In the genomic region with DNA sequence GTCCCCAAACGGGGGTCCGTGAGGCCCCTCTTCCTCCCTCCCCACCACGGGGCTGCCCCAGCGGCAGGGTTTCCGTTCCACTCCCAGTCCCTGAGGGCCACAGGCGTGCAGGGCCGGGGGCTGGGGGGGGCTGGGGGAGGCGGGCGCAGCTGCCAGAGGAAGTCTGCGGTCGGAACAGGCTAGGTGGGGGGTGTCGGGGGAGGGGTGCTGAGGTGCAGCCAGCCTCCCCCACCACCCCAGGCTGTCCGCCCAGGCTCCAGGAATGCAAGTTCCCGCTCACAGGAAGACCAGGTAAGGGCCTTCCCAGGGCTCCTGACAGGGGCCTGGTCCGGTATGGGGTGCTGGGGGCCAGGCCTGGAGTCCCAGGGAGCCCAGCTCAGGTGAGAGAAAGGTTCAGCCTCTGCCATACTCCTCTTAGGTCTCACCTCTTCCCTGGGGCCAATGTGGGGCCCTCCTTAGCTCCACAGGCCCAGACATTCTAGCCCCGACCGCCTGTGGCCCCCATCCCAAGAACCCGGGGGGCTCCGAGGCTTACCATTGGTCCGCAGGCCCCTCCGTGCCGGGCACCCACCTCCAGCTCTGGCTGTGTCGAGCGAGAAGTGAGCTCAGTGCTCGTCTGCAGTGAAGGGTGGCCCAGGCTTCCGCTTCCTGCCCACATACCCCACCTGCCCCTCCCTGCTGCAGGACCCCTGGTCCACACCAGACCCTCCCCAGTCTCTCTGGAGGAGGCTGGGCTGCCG, we compare ENCODE assay signal across 8 cellular contexts. TPM values are rescaled to one million over a fixed set of nuclear protein-coding genes. Genes with fewer than 3 reads are reported as not detected.
DNase-seq lines count a peak whose midpoint lies in the region; ATAC-seq and TF ChIP-seq lines count a peak whose summit lies in the region.

A gene with protein sequence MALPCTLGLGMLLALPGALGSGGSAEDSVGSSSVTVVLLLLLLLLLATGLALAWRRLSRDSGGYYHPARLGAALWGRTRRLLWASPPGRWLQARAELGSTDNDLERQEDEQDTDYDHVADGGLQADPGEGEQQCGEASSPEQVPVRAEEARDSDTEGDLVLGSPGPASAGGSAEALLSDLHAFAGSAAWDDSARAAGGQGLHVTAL (minus strand): TSS at position 601 of the 740 bp plus-strand sequence. CDS start 63 bp downstream, at position 538.

- H3K27me3 ChIP-seq in GM06990 (replicated peaks; ENCODE audit: control insufficient read depth, insufficient read depth, low read length) (no peaks in the 10 kb centered on the region), Loucy (ENCODE audit: insufficient read depth, low read length, poor library complexity, severe bottlenecking) (no peaks in the 10 kb centered on the region)

- H3K27me3 Mint-ChIP-seq in natural killer cell treated with Interleukin-12 subunit alpha and Interleukin-12 subunit beta and Interleukin-15 and Interleukin-18, amount 100 ng/mL, for 72 hours, result no peaks in the 10 kb centered on the region

- peaks cover 80% of the 10 kb centered on the region for H3K79me2 ChIP-seq in Loucy (ENCODE audit: insufficient read depth, low read length)

- H3K36me3 ChIP-seq in GM06990 (ENCODE audit: control insufficient read depth, insufficient read depth, low read length), result peaks cover 28% of the 10 kb centered on the region
- H3K36me3 ChIP-seq in Loucy (ENCODE audit: insufficient read depth, low read length), result peaks cover 20% of the 10 kb centered on the region; the same call in 1 of the 2 replicates

- no peaks in the 10 kb centered on the region for H3K9me3 Mint-ChIP-seq in natural killer cell treated with Interleukin-12 subunit alpha and Interleukin-12 subunit beta and Interleukin-15 and Interleukin-18, amount 100 ng/mL, for 72 hours

- H3K4me3 ChIP-seq in GM06990 (replicated peaks; ENCODE audit: low read depth, low read length), result peak within 1 kb of the TSS; percentile 76
- peak within 1 kb of the TSS; percentile 100 for H3K4me3 ChIP-seq in Loucy (ENCODE audit: low read length, poor library complexity, severe bottlenecking)

- H3K4me1 Mint-ChIP-seq in natural killer cell treated with Interleukin-12 subunit alpha and Interleukin-12 subunit beta and Interleukin-15 and Interleukin-18, amount 100 ng/mL, for 72 hours (ENCODE audit: low read depth in 2 of 2), result peaks cover 48 to 59% of the 10 kb centered on the region in 2 donors

- ATAC-seq in natural killer cell treated with Interleukin-12 subunit alpha and Interleukin-12 subunit beta and Interleukin-15 and Interleukin-18, amount 100 ng/mL, for 72 hours, result peak; percentile 56 to 62

- H3K4me2 ChIP-seq in Loucy (ENCODE audit: low read depth, low read length, poor library complexity, severe bottlenecking), result peak within 1 kb of the TSS; percentile 96

- peak; percentile 83 for DNase-seq in GM06990 (ENCODE audit: extremely low read depth, insufficient read length)
- DNase-seq in activated T-helper 9 cell treated with anti-CD3 and anti-CD28 coated beads, Interleukin-2, amount 50 U/mL, for 16 hours (ENCODE audit: low read depth), result peak; percentile 60
- DNase-seq in natural killer cell treated with Interleukin-12 subunit alpha and Interleukin-12 subunit beta and Interleukin-15 and Interleukin-18, amount 100 ng/mL, for 72 hours (ENCODE audit: low spot score), result peak; percentile 80
- DNase-seq in posterior cingulate gyrus, result no peak
- no peak for DNase-seq in kidney tubule cell (ENCODE audit: low spot score)
- DNase-seq in DMS 273 (lab: John Stamatoyannopoulos, UW; ENCODE audit: unreplicated experiment), result no peak
- no peak for DNase-seq in NCI-H226

- H3K4me1 ChIP-seq in Loucy (ENCODE audit: insufficient read depth, low read length, poor library complexity, severe bottlenecking), result peaks cover 53% of the 10 kb centered on the region

- peak within 1 kb of the TSS; percentile 93 for H3K4me3 Mint-ChIP-seq in natural killer cell treated with Interleukin-12 subunit alpha and Interleukin-12 subunit beta and Interleukin-15 and Interleukin-18, amount 100 ng/mL, for 72 hours

- H3K27ac Mint-ChIP-seq in natural killer cell treated with Interleukin-12 subunit alpha and Interleukin-12 subunit beta and Interleukin-15 and Interleukin-18, amount 100 ng/mL, for 72 hours, result peak within 1 kb of the TSS; percentile 92

- H4K20me1 ChIP-seq in Loucy (ENCODE audit: insufficient read depth, low read length, poor library complexity, severe bottlenecking), result peaks cover 46% of the 10 kb centered on the region

- H3K9me2 ChIP-seq in Loucy (replicated peaks; ENCODE audit: low read depth, low read length), result no peaks in the 10 kb centered on the region

- H3F3A ChIP-seq in Loucy (ENCODE audit: low read depth), result 0 out of 2 replicates have a peak, but pooled peaks cover 4% of the 10 kb centered on the region

- intact Hi-C loops in posterior cingulate gyrus (cut with DNase I), result no loop called here

- H3K9me3 ChIP-seq in Loucy (ENCODE audit: insufficient read depth, low read depth, low read length), result no peaks in the 10 kb centered on the region

- no peaks in the 10 kb centered on the region for H3K36me3 Mint-ChIP-seq in natural killer cell treated with Interleukin-12 subunit alpha and Interleukin-12 subunit beta and Interleukin-15 and Interleukin-18, amount 100 ng/mL, for 72 hours

- no peak within 1 kb of the TSS for H2AFZ ChIP-seq in Loucy (ENCODE audit: low read length)

- peak within 1 kb of the TSS; percentile 100 for H3K9ac ChIP-seq in Loucy (ENCODE audit: low read depth, low read length, poor library complexity, severe bottlenecking)

- TF ChIP-seq CTCF in GM06990 (IDR thresholded peaks at IDR 0.05; ENCODE audit: insufficient read depth, low read length, poor library complexity, severe bottlenecking), result no peak
- no peak for TF ChIP-seq CTCF in Loucy (conservative IDR thresholded peaks at IDR 0.05; ENCODE audit: low read length)

RNA-seq across cellular contexts. Expression of the gene that starts here (rescaled TPM):
- 100 to 1,000 TPM; 198 to 266 TPM for total RNA-seq in natural killer cell treated with Interleukin-12 subunit alpha and Interleukin-12 subunit beta and Interleukin-15 and Interleukin-18, amount 100 ng/mL, for 72 hours

Comparison
In these comparisons a context has a peak if more than half of its experiments do, and no peak if none do; other contexts are left out.
1. DNase-seq: peak in GM06990 (single experiment), activated T-helper 9 cell treated with anti-CD3 and anti-CD28 coated beads, Interleukin-2, amount 50 U/mL, for 16 hours (single experiment) and natural killer cell treated with Interleukin-12 subunit alpha and Interleukin-12 subunit beta and Interleukin-15 and Interleukin-18, amount 100 ng/mL, for 72 hours (single experiment); none in posterior cingulate gyrus (0 of 10), kidney tubule cell (single experiment), DMS 273 (single experiment) and NCI-H226 (single experiment).